In genomic region chr7:2862831-2863361, GRCh38 we compare ENCODE assay signal across 9 cellular contexts. TPM values are rescaled to one million over a fixed set of nuclear protein-coding genes. Genes with fewer than 3 reads are reported as not detected.
DNase-seq lines count a peak whose midpoint lies in the region; ATAC-seq lines count a peak whose summit lies in the region.
"Had no signal": no experiment of that assay in that cellular context is flagged by ENCODE, and none has a peak within 500 bp of the region (broad histone marks: within the 10 kb centered on the region; RNA-seq: fewer than 3 reads in every experiment).

No MANE protein-coding gene starts in this region.

- peaks cover 29% of the 10 kb centered on the region for H3K4me1 Mint-ChIP-seq in activated CD4-positive, alpha-beta memory T cell treated with anti-CD3 and anti-CD28 coated beads, Interleukin-2, amount 10 ng/mL, durations not matched to agents 7 days and 5 days
- H3K4me1 Mint-ChIP-seq in immature natural killer cell = peaks cover 24 to 32% of the 10 kb centered on the region in 2 donors

- H3K27ac ChIP-seq in temporal lobe (ENCODE audit: low read depth, low read length) = peak overlapping the region; percentile 20
- H3K27ac ChIP-seq: 22Rv1 had no signal

- no peak overlapping the region for H3K4me3 Mint-ChIP-seq in activated CD4-positive, alpha-beta memory T cell treated with anti-CD3 and anti-CD28 coated beads, Interleukin-2, amount 10 ng/mL, durations not matched to agents 7 days and 5 days
- H3K4me3 Mint-ChIP-seq in immature natural killer cell = peak overlapping the region; percentile 32 to 79 (median 70)

- no peaks in the 10 kb centered on the region for H3K36me3 Mint-ChIP-seq in activated CD4-positive, alpha-beta memory T cell treated with anti-CD3 and anti-CD28 coated beads, Interleukin-2, amount 10 ng/mL, durations not matched to agents 7 days and 5 days (ENCODE audit: low read depth)
- H3K36me3 Mint-ChIP-seq in immature natural killer cell = no peaks in the 10 kb centered on the region

- H3K27me3 Mint-ChIP-seq in activated CD4-positive, alpha-beta memory T cell treated with anti-CD3 and anti-CD28 coated beads, Interleukin-2, amount 10 ng/mL, durations not matched to agents 7 days and 5 days = peaks cover 4% of the 10 kb centered on the region
- peaks cover 8 to 22% (median 12%) of the 10 kb centered on the region in 3 donors for H3K27me3 Mint-ChIP-seq in immature natural killer cell (ENCODE audit: low read depth in 3 of 3)

- H3K9me3 Mint-ChIP-seq in activated CD4-positive, alpha-beta memory T cell treated with anti-CD3 and anti-CD28 coated beads, Interleukin-2, amount 10 ng/mL, durations not matched to agents 7 days and 5 days = no peaks in the 10 kb centered on the region
- H3K9me3 Mint-ChIP-seq in immature natural killer cell = no peaks in the 10 kb centered on the region

- CTCF ChIA-PET in activated CD4-positive, alpha-beta memory T cell treated with anti-CD3 and anti-CD28 coated beads, Interleukin-2, amount 10 ng/mL, durations not matched to agents 7 days and 5 days (lab: Charles Lee) = no interaction called here

- peak overlapping the region; percentile 69 for H3K27ac Mint-ChIP-seq in activated CD4-positive, alpha-beta memory T cell treated with anti-CD3 and anti-CD28 coated beads, Interleukin-2, amount 10 ng/mL, durations not matched to agents 7 days and 5 days
- peak overlapping the region; percentile 28 to 92 (median 78) for H3K27ac Mint-ChIP-seq in immature natural killer cell

- DNase-seq in NK-92 treated with Interleukin-12 subunit alpha and Interleukin-12 subunit beta, amount 100 ng/mL, for 24 hours (lab: John Stamatoyannopoulos, UW) = peak; percentile 35
- DNase-seq in NK-92 (lab: John Stamatoyannopoulos, UW; ENCODE audit: unreplicated experiment) (no peak), immature natural killer cell (peak; percentile 46 to 75 (median 71)), mesenteric fat pad (ENCODE audit: low spot score) (no peak)
- DNase-seq in activated CD4-positive, alpha-beta memory T cell treated with anti-CD3 and anti-CD28 coated beads, Interleukin-2, amount 10 ng/mL, durations not matched to agents 7 days and 5 days = no peak

- POLR2A ChIA-PET in activated CD4-positive, alpha-beta memory T cell treated with anti-CD3 and anti-CD28 coated beads, Interleukin-2, amount 10 ng/mL, durations not matched to agents 7 days and 5 days (lab: Charles Lee) = no interaction called here

- ATAC-seq in HG03108 (IDR thresholded peaks at IDR 0.05; ENCODE audit: unreplicated experiment) (no peak), GM21529 (IDR thresholded peaks at IDR 0.05; ENCODE audit: unreplicated experiment) (no peak)

RNA-seq across cellular contexts. Expression of gene GNA12, which starts 18.8 kb away (rescaled TPM):
- 10 to 100 TPM; 16.3 to 17.4 TPM for total RNA-seq in activated CD4-positive, alpha-beta memory T cell treated with anti-CD3 and anti-CD28 coated beads, Interleukin-2, amount 10 ng/mL, durations not matched to agents 7 days and 5 days
- 1 to 10 TPM; 4.7 to 6.1 (median 4.8) TPM for polyA plus RNA-seq in immature natural killer cell
- total RNA-seq in temporal lobe (18.4 TPM), mesenteric fat pad (70.1 TPM)

Comparison
In these comparisons a context has a peak if more than half of its experiments do, and no peak if none do; other contexts are left out.
1. DNase-seq: peak in NK-92 treated with Interleukin-12 subunit alpha and Interleukin-12 subunit beta, amount 100 ng/mL, for 24 hours (single experiment) and immature natural killer cell (3 of 3); none in NK-92 (single experiment), activated CD4-positive, alpha-beta memory T cell treated with anti-CD3 and anti-CD28 coated beads, Interleukin-2, amount 10 ng/mL, durations not matched to agents 7 days and 5 days (single experiment) and mesenteric fat pad (single experiment).